1 cellular context compared by ENCODE assay signal in the genomic region with DNA sequence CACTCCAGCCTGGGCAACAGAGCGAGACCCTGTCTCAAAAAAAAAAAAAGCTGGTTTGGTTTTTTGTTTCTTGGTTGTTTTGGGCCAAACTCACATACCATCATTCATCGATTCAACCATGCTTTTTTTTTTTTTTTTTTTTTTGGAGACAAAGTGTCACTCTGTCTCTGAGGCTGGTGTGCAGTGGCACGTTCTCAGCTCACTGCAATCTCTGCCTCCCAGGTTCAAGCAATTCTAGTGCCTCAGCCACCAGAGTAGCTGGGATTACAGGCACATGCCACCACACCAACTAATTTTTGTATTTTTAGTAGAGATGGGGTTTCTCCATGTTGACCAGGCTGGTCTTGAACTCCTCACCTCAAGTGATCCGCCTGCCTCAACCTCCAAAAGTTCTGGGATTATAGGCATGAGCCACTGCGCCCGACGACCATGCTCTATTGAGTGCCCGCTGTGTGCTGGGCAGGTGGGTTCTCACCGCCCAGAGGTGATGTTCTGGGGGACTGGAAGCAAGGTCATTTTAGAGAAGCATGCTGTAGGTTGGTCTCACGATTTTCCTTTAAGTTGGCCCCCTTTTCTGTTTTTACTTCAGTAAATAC.
TF ChIP-seq lines count a peak whose summit lies in the region.

No MANE protein-coding gene starts in this region.

TF ChIP-seq in K562, 482 proteins besides CTCF, POLR2A, EP300 and RAD21:
- no peak for TF ChIP-seq TEAD2 (tag; IDR thresholded peaks at IDR 0.05)
- TF ChIP-seq C11orf30 (IDR thresholded peaks at IDR 0.05; ENCODE audit: low read depth) = no peak
- TF ChIP-seq MAFK (IDR thresholded peaks at IDR 0.05; ENCODE audit: low read length) = no peak
- no peak for TF ChIP-seq HDAC6 (IDR thresholded peaks at IDR 0.05; ENCODE audit: low read depth, low read length)
- TF ChIP-seq GTF2B (IDR thresholded peaks at IDR 0.05; ENCODE audit: extremely low read depth, insufficient read length) = no peak
- TF ChIP-seq MTF1 (CRISPR knock-in tag; IDR thresholded peaks at IDR 0.05; ENCODE audit: borderline replicate concordance) = no peak
- TF ChIP-seq ZKSCAN3 (CRISPR knock-in tag; IDR thresholded peaks at IDR 0.05) = no peak
- no peak for TF ChIP-seq JUNB (CRISPR knock-in tag; conservative IDR thresholded peaks at IDR 0.05)
- TF ChIP-seq ASH1L (IDR thresholded peaks at IDR 0.05; ENCODE audit: borderline replicate concordance, low read depth, partially characterized antibody) = no peak
- no peak for TF ChIP-seq MXI1 (IDR thresholded peaks at IDR 0.05; ENCODE audit: low read depth, low read length)
